ENCODE assay signal across 11 cellular contexts in the genomic region with DNA sequence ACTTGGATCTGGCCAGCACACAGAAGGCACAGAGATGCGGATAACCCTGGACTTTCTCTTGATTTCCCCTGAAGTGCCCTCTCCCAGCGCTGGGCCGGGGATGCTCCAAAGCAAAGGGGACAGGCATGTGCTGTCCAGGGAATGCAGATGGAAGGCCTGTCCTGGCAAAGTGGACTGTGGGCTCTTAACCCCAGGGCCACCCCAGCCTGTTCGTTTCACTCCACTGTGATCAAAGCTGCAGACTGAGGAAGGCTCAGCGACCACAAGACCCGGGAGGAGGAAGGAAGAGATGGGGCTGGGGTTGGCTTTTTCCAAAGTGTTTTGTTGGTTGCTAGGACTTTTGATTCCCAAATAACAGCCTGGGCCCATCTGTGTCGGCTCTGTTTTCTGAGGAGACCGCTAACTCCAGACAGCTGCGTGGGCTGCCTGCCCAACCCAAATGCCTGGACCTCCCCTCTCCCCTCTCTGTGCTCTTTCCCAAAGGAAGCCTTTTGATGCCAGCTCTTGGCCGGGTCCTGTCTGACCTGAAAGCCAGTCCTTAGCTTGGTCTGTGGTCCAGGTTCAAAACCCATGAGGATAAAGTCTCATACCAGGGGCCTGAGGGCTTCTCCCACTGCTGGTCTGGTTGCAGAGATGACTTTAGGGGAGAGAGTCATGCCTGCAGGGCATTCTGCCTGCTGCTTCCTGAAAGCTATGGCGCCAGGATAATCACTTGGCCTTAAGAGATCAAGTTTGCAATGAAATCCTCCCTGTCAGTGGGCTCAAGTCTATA.
DNase-seq lines count a peak whose midpoint lies in the region; ATAC-seq and TF ChIP-seq lines count a peak whose summit lies in the region.
"Had no signal": no experiment of that assay in that cellular context is flagged by ENCODE, and none has a peak within 500 bp of the region (broad histone marks: within the 10 kb centered on the region; RNA-seq: fewer than 3 reads in every experiment).

No MANE protein-coding gene starts in this region.

- peak overlapping the region; percentile 11 for H3K27ac ChIP-seq in duodenal mucosa (ENCODE audit: low read depth, low read length)
- no peak overlapping the region for H3K27ac ChIP-seq in mesenchymal stem cell (ENCODE audit: low read length, poor library complexity, severe bottlenecking)
- H3K27ac ChIP-seq in testis, result peak overlapping the region; percentile 5 to 39

- H2BK12ac ChIP-seq in mesenchymal stem cell (ENCODE audit: low read length in 2 of 2), result no peak overlapping the region

- no peak overlapping the region for H3K14ac ChIP-seq in mesenchymal stem cell (ENCODE audit: low read length in 2 of 2)

- intact Hi-C loops in testis (cut with DNase I; ENCODE audit: low total_unique reads), result no loop called here

- peaks cover 15 to 27% of the 10 kb centered on the region in 2 donors for H3K4me1 ChIP-seq in duodenal mucosa (ENCODE audit: control insufficient read depth in 1 of 2, insufficient read depth in 2 of 2, low read length in 2 of 2)
- peaks cover 10% of the 10 kb centered on the region for H3K4me1 ChIP-seq in mesenchymal stem cell (ENCODE audit: control insufficient read depth, insufficient read depth, low read depth, low read length)
- H3K4me1 ChIP-seq in testis, result peaks cover 21% of the 10 kb centered on the region

- H2AK5ac ChIP-seq in mesenchymal stem cell (ENCODE audit: low read length, severe bottlenecking), result no peak overlapping the region

- no peaks in the 10 kb centered on the region for H3K79me1 ChIP-seq in mesenchymal stem cell (replicated peaks; ENCODE audit: low read length, poor library complexity, severe bottlenecking)

- peak overlapping the region in 1 of 2 donors; percentile 28 for H3K9ac ChIP-seq in duodenal mucosa (ENCODE audit: low read depth in 1 of 2, low read length in 2 of 2)
- peak overlapping the region; percentile 68 for H3K9ac ChIP-seq in mesenchymal stem cell (ENCODE audit: low read length)

- no peak overlapping the region for H2BK120ac ChIP-seq in mesenchymal stem cell (ENCODE audit: low read depth, low read length)

- H3K18ac ChIP-seq in mesenchymal stem cell (ENCODE audit: low read depth in 1 of 2, low read length in 2 of 2), result no peak overlapping the region

- no peak overlapping the region for H2BK15ac ChIP-seq in mesenchymal stem cell (ENCODE audit: low read depth, poor library complexity, severe bottlenecking)

- no peak overlapping the region for H4K91ac ChIP-seq in mesenchymal stem cell (ENCODE audit: low read length)

- no peaks in the 10 kb centered on the region for H3K9me3 ChIP-seq in duodenal mucosa (ENCODE audit: control insufficient read depth in 1 of 2, low read length in 2 of 2)
- H3K9me3 ChIP-seq in mesenchymal stem cell (ENCODE audit: control insufficient read depth, low read length), result no peaks in the 10 kb centered on the region
- no peaks in the 10 kb centered on the region for H3K9me3 ChIP-seq in testis

- DNase-seq in NCI-H146 (lab: John Stamatoyannopoulos, UW) (peak; percentile 71), mesenchymal stem cell (no peak), testis (no peak), NCI-H187 (lab: John Stamatoyannopoulos, UW) (no peak)
- DNase-seq: DMS79 treated with DMSO at 0.1 percent for 48 hours, NCI-H1930 had no signal

- ATAC-seq in HG02840 (IDR thresholded peaks at IDR 0.05; ENCODE audit: low FRiP score, unreplicated experiment) (no peak), GM18511 (IDR thresholded peaks at IDR 0.05; ENCODE audit: unreplicated experiment) (no peak), HG02973 (IDR thresholded peaks at IDR 0.05; ENCODE audit: unreplicated experiment) (no peak)
- ATAC-seq: activated T-helper 17 cell treated with anti-CD3 and anti-CD28 coated beads, Interleukin-2, amount 50 U/mL, for 72 hours had no signal

- H3K4me3 ChIP-seq in duodenal mucosa (ENCODE audit: low read depth in 1 of 2, low read length in 2 of 2) (no peak overlapping the region), mesenchymal stem cell (ENCODE audit: insufficient read depth in 1 of 2, low read depth in 1 of 2, low read length in 2 of 2) (peak overlapping the region in 1 of 2 experiments; percentile 61), testis (no peak overlapping the region)

- no peak overlapping the region for H2AFZ ChIP-seq in mesenchymal stem cell (ENCODE audit: low read depth, low read length)

- no peak overlapping the region for H3K4ac ChIP-seq in mesenchymal stem cell (ENCODE audit: low read depth in 1 of 2, low read length in 2 of 2)

- no peak for TF ChIP-seq POLR2A in testis (IDR thresholded peaks at IDR 0.05)

- H3K4me2 ChIP-seq in mesenchymal stem cell (ENCODE audit: low read length, poor library complexity, severe bottlenecking), result no peak overlapping the region

- H3K36me3 ChIP-seq in duodenal mucosa (ENCODE audit: control insufficient read depth in 1 of 2, insufficient read depth in 2 of 2, low read length in 2 of 2), result peaks cover 26 to 60% of the 10 kb centered on the region in 2 donors
- peaks cover 0 to 10% of the 10 kb centered on the region in 2 experiments for H3K36me3 ChIP-seq in mesenchymal stem cell (ENCODE audit: control insufficient read depth in 1 of 2, insufficient read depth in 2 of 2, low read depth in 1 of 2, low read length in 2 of 2)
- no peaks in the 10 kb centered on the region for H3K36me3 ChIP-seq in testis (ENCODE audit: low read depth, missing control alignments)

- H2BK5ac ChIP-seq in mesenchymal stem cell (ENCODE audit: low read depth, low read length, poor library complexity, severe bottlenecking), result no peak overlapping the region

- no peak overlapping the region for H4K8ac ChIP-seq in mesenchymal stem cell (ENCODE audit: low read length)

- WGBS in mesenchymal stem cell, result 88% methylated on average over 11 of the region's 11 CpGs
- 46 to 59% methylated on average over 6 to 11 of the region's 11 CpGs for WGBS in testis, 2 donors

- H3K27me3 ChIP-seq in duodenal mucosa (ENCODE audit: control insufficient read depth in 1 of 2, insufficient read depth in 2 of 2, low read length in 2 of 2), result no peaks in the 10 kb centered on the region
- no peaks in the 10 kb centered on the region for H3K27me3 ChIP-seq in mesenchymal stem cell (ENCODE audit: control insufficient read depth in 1 of 2, insufficient read depth in 1 of 2, low read length in 2 of 2)
- H3K27me3 ChIP-seq in testis, result no peaks in the 10 kb centered on the region

- no peak for TF ChIP-seq CTCF in testis (IDR thresholded peaks at IDR 0.05)

- H3K23ac ChIP-seq in mesenchymal stem cell (ENCODE audit: low read length in 2 of 2), result no peak overlapping the region
